8 cellular contexts compared by ENCODE assay signal in genomic region chr3:61560452-61561373, GRCh38. TPM values are rescaled to one million over a fixed set of nuclear protein-coding genes. Genes with fewer than 3 reads are reported as not detected.
DNase-seq lines count a peak whose midpoint lies in the region; ATAC-seq and TF ChIP-seq lines count a peak whose summit lies in the region.

No MANE protein-coding gene starts in this region.

- H3K27ac ChIP-seq in suprapubic skin: peak overlapping the region; percentile 97

- 1% methylated on average over 44 of the region's 66 CpGs for WGBS in suprapubic skin

- peak in 1 of 2 donors; percentile 12 for TF ChIP-seq CTCF in suprapubic skin (IDR thresholded peaks at IDR 0.05)

- H3K27me3 ChIP-seq in endocrine pancreas (ENCODE audit: control insufficient read depth, insufficient read depth, low read length): no peaks in the 10 kb centered on the region
- peaks cover 25% of the 10 kb centered on the region for H3K27me3 ChIP-seq in suprapubic skin

- peak overlapping the region; percentile 69 for H3K4me3 ChIP-seq in endocrine pancreas (ENCODE audit: control insufficient read depth, insufficient read depth, low read length)
- peak overlapping the region; percentile 84 for H3K4me3 ChIP-seq in suprapubic skin

- H3K36me3 ChIP-seq in endocrine pancreas (ENCODE audit: control insufficient read depth, insufficient read depth, low read length) (no peaks in the 10 kb centered on the region), suprapubic skin (no peaks in the 10 kb centered on the region)

- H3K9ac ChIP-seq in endocrine pancreas (ENCODE audit: control insufficient read depth, insufficient read depth, low read length): peak overlapping the region; percentile 43

- no peak for TF ChIP-seq EP300 in suprapubic skin (IDR thresholded peaks at IDR 0.05)

- H3K9me3 ChIP-seq in endocrine pancreas (ENCODE audit: control insufficient read depth, low read length): no peaks in the 10 kb centered on the region
- H3K9me3 ChIP-seq in suprapubic skin: peaks cover 4% of the 10 kb centered on the region

- DNase-seq in DMS79 treated with DMSO at 0.1 percent for 48 hours (lab: John Stamatoyannopoulos, UW) (peak; percentile 12), LHCN-M2 (ENCODE audit: low read depth) (peak; percentile 81), SKM-1 (lab: John Stamatoyannopoulos, UW; ENCODE audit: unreplicated experiment) (peak; percentile 64), lung microvascular endothelial cell (ENCODE audit: low read depth in 2 of 2) (peak; percentile 40 to 73), suprapubic skin (ENCODE audit: low spot score in 2 of 2) (peak; percentile 91 to 93), NCI-H1436 treated with DMSO at 0.1 percent for 48 hours (lab: John Stamatoyannopoulos, UW) (no peak)

- H3K4me1 ChIP-seq in endocrine pancreas (ENCODE audit: control insufficient read depth, insufficient read depth, low read length) (no peaks in the 10 kb centered on the region), suprapubic skin (peaks cover 14% of the 10 kb centered on the region)

- TF ChIP-seq POLR2A in suprapubic skin (IDR thresholded peaks at IDR 0.05): no peak

- ATAC-seq in GM21381 (IDR thresholded peaks at IDR 0.05; ENCODE audit: unreplicated experiment): peak; percentile 57

RNA-seq across cellular contexts. Expression of gene PTPRG, which starts 0.7 kb away (rescaled TPM):
- 26.2 and 32.2 TPM in 2 replicates for total RNA-seq in LHCN-M2 (2014; rRNA removed)
- 9.3 TPM for polyA plus RNA-seq in LHCN-M2 (2012)
- total RNA-seq in lung microvascular endothelial cell: 5.8 and 16.8 TPM in 2 replicates
- total RNA-seq in suprapubic skin: 10 to 100 TPM; 11.0 to 18.5 (median 14.9) TPM
